In the genomic region with DNA sequence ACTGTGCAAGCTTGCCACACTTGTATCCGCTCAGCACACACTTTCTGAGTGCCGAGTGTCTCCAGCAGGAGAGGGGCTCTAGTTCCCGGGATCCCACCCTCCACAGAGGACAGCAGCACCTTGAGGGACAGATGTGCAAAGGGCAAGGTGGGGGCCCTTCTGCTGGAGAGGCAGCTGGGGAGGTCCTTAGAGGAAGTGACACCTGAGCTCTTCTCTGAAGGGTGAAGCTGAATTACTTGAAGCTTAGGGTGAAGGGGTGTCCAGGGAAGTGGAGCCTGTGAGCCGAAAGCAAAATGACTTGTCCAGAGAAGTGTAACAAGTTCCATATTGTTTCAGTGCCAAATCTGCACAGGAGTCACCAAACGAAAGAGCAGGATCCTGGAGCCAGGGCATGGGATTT, we compare ENCODE assay signal across 15 cellular contexts.
DNase-seq lines count a peak whose midpoint lies in the region; ATAC-seq and TF ChIP-seq lines count a peak whose summit lies in the region.
"Had no signal": no experiment of that assay in that cellular context is flagged by ENCODE, and none has a peak within 500 bp of the region (broad histone marks: within the 10 kb centered on the region; RNA-seq: fewer than 3 reads in every experiment).

No MANE protein-coding gene starts in this region.

- WGBS in neuronal stem cell (ENCODE audit: extremely low coverage in 2 of 2, insufficient read length in 2 of 2, insufficient replicate concordance in 1 of 2), 2 donors: no CpG with 5 or more reads among the region's 5 CpGs

- H3K79me2 ChIP-seq in Loucy (ENCODE audit: insufficient read depth, low read length): no peaks in the 10 kb centered on the region

- no peak for TF ChIP-seq CTCF in Loucy (conservative IDR thresholded peaks at IDR 0.05; ENCODE audit: low read length)

- no peak overlapping the region for H2AFZ ChIP-seq in Loucy (ENCODE audit: low read length)
- no peak overlapping the region for H2AFZ ChIP-seq in neuronal stem cell (ENCODE audit: low read length)

- peaks cover 44% of the 10 kb centered on the region for H3K27me3 Mint-ChIP-seq in activated CD4-positive, alpha-beta T cell treated with anti-CD3 and anti-CD28 coated beads, Interleukin-2, amount 10 ng/mL, durations not matched to agents 24 days and 14 days

- ATAC-seq in stimulated activated naive CD8-positive, alpha-beta T cell treated with anti-CD3 and anti-CD28 coated beads, Interleukin-15, Interleukin-2, amounts not matched to agents 100 U/mL and 50 U/mL, for 24 hours: no peak

- H2BK15ac ChIP-seq in neuronal stem cell (ENCODE audit: low read length): no peak overlapping the region

- H3K4me1 ChIP-seq in Loucy (ENCODE audit: insufficient read depth, low read length, poor library complexity, severe bottlenecking) (peaks cover 86% of the 10 kb centered on the region), neuronal stem cell (ENCODE audit: control insufficient read depth in 2 of 2, insufficient read depth in 1 of 2, low read depth in 1 of 2, low read length in 2 of 2) (no peaks in the 10 kb centered on the region)

- no peak overlapping the region for H2BK120ac ChIP-seq in neuronal stem cell (ENCODE audit: low read depth, low read length)

- H4K91ac ChIP-seq in neuronal stem cell (ENCODE audit: low read depth, low read length, poor library complexity): no peak overlapping the region

- H3K36me3 ChIP-seq in Loucy (ENCODE audit: insufficient read depth, low read length) (no peaks in the 10 kb centered on the region), neuronal stem cell (replicated peaks in 1 of 2; ENCODE audit: control insufficient read depth in 2 of 2, insufficient read depth in 2 of 2, low read length in 2 of 2) (no peaks in the 10 kb centered on the region)
- H3K36me3 ChIP-seq: BLaER1 treated with 17β-estradiol and CSF1 and Interleukin-3, amounts not matched to agents 10 nM and 100 nM had no signal

- H3K79me1 ChIP-seq in neuronal stem cell (ENCODE audit: low read depth, low read length): no peaks in the 10 kb centered on the region

- H3K23ac ChIP-seq in neuronal stem cell (ENCODE audit: low read depth, low read length, poor library complexity): no peak overlapping the region

- H3K18ac ChIP-seq in neuronal stem cell (ENCODE audit: low read length): no peak overlapping the region

- H4K20me1 ChIP-seq in Loucy (ENCODE audit: insufficient read depth, low read length, poor library complexity, severe bottlenecking): no peaks in the 10 kb centered on the region
- H4K20me1 ChIP-seq: BLaER1 treated with 17β-estradiol and CSF1 and Interleukin-3, amounts not matched to agents 10 nM and 100 nM had no signal

- no peaks in the 10 kb centered on the region for H3K9me2 ChIP-seq in Loucy (replicated peaks; ENCODE audit: low read depth, low read length)

- no peaks in the 10 kb centered on the region for H3K36me3 Mint-ChIP-seq in activated CD4-positive, alpha-beta T cell treated with anti-CD3 and anti-CD28 coated beads, Interleukin-2, amount 10 ng/mL, durations not matched to agents 24 days and 14 days (ENCODE audit: low read depth)
- H3K36me3 Mint-ChIP-seq: CD4-positive, CD25-positive, alpha-beta regulatory T cell had no signal

- H3K4me3 Mint-ChIP-seq in activated CD4-positive, alpha-beta T cell treated with anti-CD3 and anti-CD28 coated beads, Interleukin-2, amount 10 ng/mL, durations not matched to agents 24 days and 14 days: no peak overlapping the region
- H3K4me3 Mint-ChIP-seq: CD4-positive, CD25-positive, alpha-beta regulatory T cell; H9 had no signal

- no peaks in the 10 kb centered on the region for H3K27me3 ChIP-seq in Loucy (ENCODE audit: insufficient read depth, low read length, poor library complexity, severe bottlenecking)
- H3K27me3 ChIP-seq in neuronal stem cell (ENCODE audit: control insufficient read depth in 3 of 3, insufficient read depth in 3 of 3, low read depth in 1 of 3, low read length in 3 of 3): no peaks in the 10 kb centered on the region
- H3K27me3 ChIP-seq: BLaER1 treated with 17β-estradiol and CSF1 and Interleukin-3, amounts not matched to agents 10 nM and 100 nM had no signal

- peak overlapping the region; percentile 56 for H3K4me3 ChIP-seq in Loucy (ENCODE audit: low read length, poor library complexity, severe bottlenecking)
- no peak overlapping the region for H3K4me3 ChIP-seq in neuronal stem cell (ENCODE audit: low read length in 2 of 2)
- H3K4me3 ChIP-seq: BLaER1 treated with 17β-estradiol and CSF1 and Interleukin-3, amounts not matched to agents 10 nM and 100 nM had no signal

- H3K9ac ChIP-seq in Loucy (ENCODE audit: low read depth, low read length, poor library complexity, severe bottlenecking): peak overlapping the region; percentile 75
- no peak overlapping the region for H3K9ac ChIP-seq in neuronal stem cell (ENCODE audit: low read depth, low read length, poor library complexity)
- H3K9ac ChIP-seq: BLaER1 treated with 17β-estradiol and CSF1 and Interleukin-3, amounts not matched to agents 10 nM and 100 nM had no signal

- no peaks in the 10 kb centered on the region for H3K9me3 Mint-ChIP-seq in activated CD4-positive, alpha-beta T cell treated with anti-CD3 and anti-CD28 coated beads, Interleukin-2, amount 10 ng/mL, durations not matched to agents 24 days and 14 days

- no peak overlapping the region for H2BK5ac ChIP-seq in neuronal stem cell (ENCODE audit: low read length)

- H3K4me2 ChIP-seq in Loucy (ENCODE audit: low read depth, low read length, poor library complexity, severe bottlenecking) (peak overlapping the region; percentile 83), neuronal stem cell (ENCODE audit: insufficient read depth, low read length, poor library complexity, severe bottlenecking) (no peak overlapping the region)

- peak overlapping the region; percentile 26 for H3K27ac Mint-ChIP-seq in activated CD4-positive, alpha-beta T cell treated with anti-CD3 and anti-CD28 coated beads, Interleukin-2, amount 10 ng/mL, durations not matched to agents 24 days and 14 days
- H3K27ac Mint-ChIP-seq: CD4-positive, CD25-positive, alpha-beta regulatory T cell had no signal

- peak overlapping the region; percentile 82 for H4K8ac ChIP-seq in neuronal stem cell (ENCODE audit: low read depth, low read length)

- peaks cover 21% of the 10 kb centered on the region for H3F3A ChIP-seq in Loucy (ENCODE audit: low read depth)

- peaks cover 37% of the 10 kb centered on the region for H3K4me1 Mint-ChIP-seq in activated CD4-positive, alpha-beta T cell treated with anti-CD3 and anti-CD28 coated beads, Interleukin-2, amount 10 ng/mL, durations not matched to agents 24 days and 14 days

- no peak overlapping the region for H2BK12ac ChIP-seq in neuronal stem cell (ENCODE audit: low read length)

- DNase-seq in activated CD4-positive, alpha-beta T cell treated with anti-CD3 and anti-CD28 coated beads, Interleukin-2, amount 10 ng/mL, durations not matched to agents 24 days and 14 days: peak; percentile 54
- DNase-seq in activated CD4-positive, alpha-beta T cell treated with anti-CD3 and anti-CD28 coated beads, Interleukin-2, amount 50 U/mL, for 1 hour: no peak
- DNase-seq in RPMI8226: peak; percentile 58
- DNase-seq in neuronal stem cell (ENCODE audit: low spot score): no peak
- no peak for DNase-seq in NCI-H146 (lab: John Stamatoyannopoulos, UW)
- no peak for DNase-seq in stimulated activated naive CD8-positive, alpha-beta T cell treated with anti-CD3 and anti-CD28 coated beads, Interleukin-15, Interleukin-2, amounts not matched to agents 100 U/mL and 50 U/mL, for 24 hours
- DNase-seq in HUDEP-2 (lab: John Stamatoyannopoulos, UW; ENCODE audit: unreplicated experiment in 76 of 76): no peak
- DNase-seq: 8988T, ACHN, DMS53, GOT3, H9 had no signal

- no peak overlapping the region for H3K4ac ChIP-seq in neuronal stem cell (ENCODE audit: low read length)

- H3K14ac ChIP-seq in neuronal stem cell (ENCODE audit: low read length): no peak overlapping the region

- intact Hi-C loops in activated CD4-positive, alpha-beta T cell treated with anti-CD3 and anti-CD28 coated beads, Interleukin-2, amount 10 ng/mL, durations not matched to agents 24 days and 14 days (cut with micrococcal nuclease): no loop called here

- no peak overlapping the region for H3K27ac ChIP-seq in neuronal stem cell (replicated peaks; ENCODE audit: low read length)
- H3K27ac ChIP-seq: BLaER1 treated with 17β-estradiol and CSF1 and Interleukin-3, amounts not matched to agents 10 nM and 100 nM had no signal

- no peak overlapping the region for H2AK5ac ChIP-seq in neuronal stem cell (ENCODE audit: low read depth, low read length)

- no peaks in the 10 kb centered on the region for H3K9me3 ChIP-seq in Loucy (ENCODE audit: insufficient read depth, low read depth, low read length)
- H3K9me3 ChIP-seq in neuronal stem cell (replicated peaks in 1 of 2; ENCODE audit: control insufficient read depth in 2 of 2, insufficient read depth in 1 of 2, low read depth in 1 of 2, low read length in 2 of 2): no peaks in the 10 kb centered on the region
- H3K9me3 ChIP-seq: BLaER1 treated with 17β-estradiol and CSF1 and Interleukin-3, amounts not matched to agents 10 nM and 100 nM had no signal

Comparison
In these comparisons a context has a peak if more than half of its experiments do, and no peak if none do; other contexts are left out.
1. DNase-seq: peak in activated CD4-positive, alpha-beta T cell treated with anti-CD3 and anti-CD28 coated beads, Interleukin-2, amount 10 ng/mL, durations not matched to agents 24 days and 14 days (single experiment) and RPMI8226 (single experiment); none in activated CD4-positive, alpha-beta T cell treated with anti-CD3 and anti-CD28 coated beads, Interleukin-2, amount 50 U/mL, for 1 hour (single experiment), neuronal stem cell (single experiment), NCI-H146 (single experiment), stimulated activated naive CD8-positive, alpha-beta T cell treated with anti-CD3 and anti-CD28 coated beads, Interleukin-15, Interleukin-2, amounts not matched to agents 100 U/mL and 50 U/mL, for 24 hours (single experiment) and HUDEP-2 (0 of 76).